In the genomic region with DNA sequence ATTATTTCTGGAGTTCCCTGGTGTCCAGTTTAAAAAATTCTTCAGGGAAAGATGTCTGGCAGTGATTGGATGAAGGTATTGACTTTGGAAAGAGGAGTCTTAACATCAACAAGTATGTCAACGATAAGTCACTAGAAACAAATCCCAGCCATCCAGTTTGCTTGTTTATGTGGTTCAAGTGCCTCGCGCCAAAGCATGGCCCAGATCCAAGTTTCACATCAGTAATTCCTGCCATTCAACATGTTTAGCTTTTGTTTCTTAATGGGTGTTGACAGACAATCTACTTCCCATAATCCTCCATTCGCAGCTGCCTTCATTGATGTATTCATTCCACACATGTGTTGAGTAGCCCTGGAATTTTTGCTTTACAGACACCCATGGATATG, we compare ENCODE assay signal across 13 cellular contexts.
DNase-seq lines count a peak whose midpoint lies in the region; ATAC-seq and TF ChIP-seq lines count a peak whose summit lies in the region.
"Had no signal": no experiment of that assay in that cellular context is flagged by ENCODE, and none has a peak within 500 bp of the region (broad histone marks: within the 10 kb centered on the region; RNA-seq: fewer than 3 reads in every experiment).

No MANE protein-coding gene starts in this region.

- DNase-seq in NCI-H2171 treated with DMSO at 0.1 percent for 48 hours (lab: John Stamatoyannopoulos, UW) (peak; percentile 31), NCI-H2171 (lab: John Stamatoyannopoulos, UW) (no peak), NOMO-1 treated with dmso at 0.1 percent for 144 hours (lab: John Stamatoyannopoulos, UW; ENCODE audit: unreplicated experiment) (peak; percentile 21), left ventricle myocardium inferior (peak; percentile 35), thyroid gland (peak; percentile 77 to 80), foreskin keratinocyte (no peak), AG08395 (ENCODE audit: low spot score) (no peak)
- DNase-seq: activated CD4-positive, alpha-beta T cell treated with anti-CD3 and anti-CD28 coated beads for 4 hours had no signal

- H3K36me3 ChIP-seq in left ventricle myocardium inferior: no peaks in the 10 kb centered on the region
- H3K36me3 ChIP-seq in thyroid gland: no peaks in the 10 kb centered on the region
- H3K36me3 ChIP-seq: neutrophil had no signal

- no peak for TF ChIP-seq CTCF in left ventricle myocardium inferior (IDR thresholded peaks at IDR 0.05; ENCODE audit: borderline replicate concordance)
- no peak for TF ChIP-seq CTCF in thyroid gland (IDR thresholded peaks at IDR 0.05)
- no peak for TF ChIP-seq CTCF in foreskin keratinocyte (conservative IDR thresholded peaks at IDR 0.05)

- ATAC-seq in foreskin keratinocyte (no peak), GM21367 (IDR thresholded peaks at IDR 0.05; ENCODE audit: unreplicated experiment) (no peak)
- ATAC-seq: GM23338 had no signal

- intact Hi-C loops in left ventricle myocardium inferior (cut with micrococcal nuclease): no loop called here
- intact Hi-C loops in thyroid gland (cut with DNase I): no loop called here

- H3K4me3 ChIP-seq in left ventricle myocardium inferior (no peak overlapping the region), thyroid gland (replicated peaks in 1 of 3) (no peak overlapping the region)
- H3K4me3 ChIP-seq: GM23338, hepatocyte, PC-9 had no signal

- H3K27me3 ChIP-seq in left ventricle myocardium inferior (ENCODE audit: low read depth) (peaks cover 31% of the 10 kb centered on the region), thyroid gland (no peaks in the 10 kb centered on the region), foreskin keratinocyte (no peaks in the 10 kb centered on the region)
- H3K27me3 ChIP-seq: hepatocyte, neutrophil had no signal

- H3K27ac ChIP-seq in left ventricle myocardium inferior (replicated peaks): peak overlapping the region; percentile 27
- H3K27ac ChIP-seq in thyroid gland: no peak overlapping the region
- no peak overlapping the region for H3K27ac ChIP-seq in foreskin keratinocyte
- H3K27ac ChIP-seq: hepatocyte, neutrophil, PC-9 had no signal

- H3K4me1 ChIP-seq in left ventricle myocardium inferior: peaks cover 41% of the 10 kb centered on the region
- peaks cover 6 to 28% of the 10 kb centered on the region in 2 donors for H3K4me1 ChIP-seq in thyroid gland
- no peaks in the 10 kb centered on the region for H3K4me1 ChIP-seq in foreskin keratinocyte

- no peaks in the 10 kb centered on the region for H3K9me3 ChIP-seq in left ventricle myocardium inferior (replicated peaks)
- no peaks in the 10 kb centered on the region for H3K9me3 ChIP-seq in thyroid gland
- H3K9me3 ChIP-seq: neutrophil had no signal

- 15 to 16% methylated on average over 4 of the region's 4 CpGs for WGBS in thyroid gland, 2 donors

- TF ChIP-seq POLR2A in thyroid gland (IDR thresholded peaks at IDR 0.05): no peak

Comparison
In these comparisons a context has a peak if more than half of its experiments do, and no peak if none do; other contexts are left out.
1. DNase-seq: peak in NCI-H2171 treated with DMSO at 0.1 percent for 48 hours (single experiment), NOMO-1 treated with dmso at 0.1 percent for 144 hours (single experiment), left ventricle myocardium inferior (single experiment) and thyroid gland (2 of 2); none in NCI-H2171 (single experiment), foreskin keratinocyte (0 of 2) and AG08395 (single experiment).